ENCODE assay signal across 17 cellular contexts in the genomic region with DNA sequence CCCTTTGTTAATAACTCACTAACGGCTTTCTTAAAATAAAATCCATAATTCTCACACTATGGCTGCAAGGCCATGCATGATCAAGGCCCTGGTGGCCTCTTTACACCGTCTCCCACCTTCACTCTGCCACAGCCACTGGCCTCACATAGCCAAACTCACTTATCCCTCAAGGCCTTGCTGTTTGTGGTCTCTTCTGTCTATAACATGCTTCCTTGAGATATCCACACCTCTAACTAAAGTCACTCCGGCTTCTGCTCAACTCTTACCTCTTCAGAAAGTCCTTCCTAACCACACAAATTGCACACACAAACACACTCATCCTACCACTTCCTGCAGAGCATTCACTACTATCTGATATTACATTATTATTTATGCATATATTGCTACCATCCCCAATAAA.
"Had no signal": no experiment of that assay in that cellular context is flagged by ENCODE, and none has a peak within 500 bp of the region (broad histone marks: within the 10 kb centered on the region; RNA-seq: fewer than 3 reads in every experiment).

No MANE protein-coding gene starts in this region.

- H3K27me3 Mint-ChIP-seq: naive thymus-derived CD8-positive, alpha-beta T cell; type B pancreatic cell had no signal

- H3K4me3 Mint-ChIP-seq: naive thymus-derived CD8-positive, alpha-beta T cell; neural crest cell; type B pancreatic cell had no signal

- H3K4me3 ChIP-seq: coronary artery, mucosa of descending colon, suprapubic skin, thyroid gland had no signal

- H3K36me3 Mint-ChIP-seq: naive thymus-derived CD8-positive, alpha-beta T cell had no signal

- H3K27ac ChIP-seq: coronary artery, suprapubic skin, thyroid gland had no signal

- ATAC-seq: left lobe of liver; mucosa of descending colon; naive thymus-derived CD8-positive, alpha-beta T cell; right cardiac atrium had no signal

- H3K36me3 ChIP-seq: suprapubic skin, thyroid gland had no signal

- H3K4me1 Mint-ChIP-seq: neural crest cell had no signal

- H3K9me3 ChIP-seq: mucosa of descending colon, suprapubic skin, thyroid gland had no signal

- H3K27me3 ChIP-seq: suprapubic skin, thyroid gland had no signal

- H3K4me1 ChIP-seq: suprapubic skin, thyroid gland had no signal

- H3K27ac Mint-ChIP-seq: naive thymus-derived CD8-positive, alpha-beta T cell; type B pancreatic cell had no signal

- DNase-seq: effector CD4-positive, alpha-beta T cell; foreskin melanocyte; head of caudate nucleus; hippocampal formation; kidney glomerular epithelial cell; mucosa of descending colon; naive thymus-derived CD8-positive, alpha-beta T cell; right cardiac atrium; small intestine; stimulated activated CD4-positive, alpha-beta T cell treated with anti-CD3 and anti-CD28 coated beads, Interleukin-12 subunit alpha, Interleukin-12 subunit beta, amount 100 ng/mL, for 4 hours; stimulated activated naive CD4-positive, alpha-beta T cell; thyroid gland had no signal

- H3K9me3 Mint-ChIP-seq: naive thymus-derived CD8-positive, alpha-beta T cell; neural crest cell; type B pancreatic cell had no signal
